4 cellular contexts compared by ENCODE assay signal in genomic region chr19:46731584-46731983, GRCh38. TPM values are rescaled to one million over a fixed set of nuclear protein-coding genes. Genes with fewer than 3 reads are reported as not detected.
DNase-seq lines count a peak whose midpoint lies in the region.

No MANE protein-coding gene starts in this region.

- DNase-seq in NOMO-1 (lab: John Stamatoyannopoulos, UW; ENCODE audit: unreplicated experiment in 2 of 2): peak; percentile 20 to 26
- no peak for DNase-seq in NOMO-1 treated with DMSO at 0.1 percent for 48 hours (lab: John Stamatoyannopoulos, UW; ENCODE audit: unreplicated experiment)
- peak; percentile 57 for DNase-seq in occipital lobe (lab: John Stamatoyannopoulos, UW)
- no peak for DNase-seq in NCI-H748 treated with DMSO at 0.1 percent for 48 hours (lab: John Stamatoyannopoulos, UW)

RNA-seq across cellular contexts. Expression of gene FKRP, which starts 14.3 kb away (rescaled TPM):
- 11.7 TPM for total RNA-seq in occipital lobe

RNA-seq across cellular contexts. Expression of gene STRN4, which starts 14.7 kb away (rescaled TPM):
- 85.2 TPM for total RNA-seq in occipital lobe

RNA-seq across cellular contexts. Expression of gene PRKD2, which starts 14.7 kb away (rescaled TPM):
- 4.7 TPM for total RNA-seq in occipital lobe

RNA-seq across cellular contexts. Expression of gene SLC1A5, which starts 56.8 kb away (rescaled TPM):
- total RNA-seq in occipital lobe: 3.3 TPM

Comparison
In these comparisons a context has a peak if more than half of its experiments do, and no peak if none do; other contexts are left out.
1. DNase-seq: peak in NOMO-1 (2 of 2) and occipital lobe (single experiment); none in NOMO-1 treated with DMSO at 0.1 percent for 48 hours (single experiment) and NCI-H748 treated with DMSO at 0.1 percent for 48 hours (single experiment).